Comparison of ENCODE assay signal across 1 cellular context in genomic region chr7:74478671-74479065, GRCh38.
TF ChIP-seq lines count a peak whose summit lies in the region.

No MANE protein-coding gene starts in this region.

TF ChIP-seq in K562, 482 proteins besides CTCF, POLR2A, EP300 and RAD21:
- no peak for TF ChIP-seq ARID4B (CRISPR knock-in tag; IDR thresholded peaks at IDR 0.05)
- TF ChIP-seq ZNF121 (CRISPR knock-in tag; conservative IDR thresholded peaks at IDR 0.05) = peak; percentile 97
- TF ChIP-seq ADNP (tag; IDR thresholded peaks at IDR 0.05) = no peak
- TF ChIP-seq NR1H2 (CRISPR knock-in tag; IDR thresholded peaks at IDR 0.05) = no peak
- TF ChIP-seq BRF1 (IDR thresholded peaks at IDR 0.05; ENCODE audit: borderline replicate concordance, extremely low read depth, insufficient read length) = no peak
- TF ChIP-seq ZNF277 (CRISPR knock-in tag; IDR thresholded peaks at IDR 0.05; ENCODE audit: borderline replicate concordance) = no peak
- TF ChIP-seq HNRNPL (IDR thresholded peaks at IDR 0.05; ENCODE audit: low read depth, low read length) = no peak
- TF ChIP-seq RBM25 (IDR thresholded peaks at IDR 0.05; ENCODE audit: low read depth, low read length, severe bottlenecking) = peak; percentile 44
- TF ChIP-seq ZBTB40 (IDR thresholded peaks at IDR 0.05) = no peak
- no peak for TF ChIP-seq ZBTB40 (CRISPR knock-in tag; IDR thresholded peaks at IDR 0.05)
- no peak for TF ChIP-seq RNF219 (CRISPR knock-in tag; IDR thresholded peaks at IDR 0.05)
- no peak for TF ChIP-seq ZNF436 (CRISPR knock-in tag; IDR thresholded peaks at IDR 0.05)
- TF ChIP-seq DDX20 (tag; IDR thresholded peaks at IDR 0.05; ENCODE audit: low read depth) = no peak
- TF ChIP-seq SMARCA4 (IDR thresholded peaks at IDR 0.05) = no peak
- TF ChIP-seq ZKSCAN3 (CRISPR knock-in tag; IDR thresholded peaks at IDR 0.05) = no peak
- no peak for TF ChIP-seq MCM5 (IDR thresholded peaks at IDR 0.05; ENCODE audit: low read depth)
- TF ChIP-seq ZNF347 (CRISPR knock-in tag; IDR thresholded peaks at IDR 0.05; ENCODE audit: low read depth) = no peak
- no peak for TF ChIP-seq ZBTB12 (CRISPR knock-in tag; IDR thresholded peaks at IDR 0.05)
- no peak for TF ChIP-seq TCF3 (CRISPR knock-in tag; IDR thresholded peaks at IDR 0.05)
- TF ChIP-seq TRIM28 (IDR thresholded peaks at IDR 0.05) = no peak
- TF ChIP-seq ELF4 (CRISPR knock-in tag; IDR thresholded peaks at IDR 0.05) = no peak
- TF ChIP-seq TOE1 (IDR thresholded peaks at IDR 0.05; ENCODE audit: borderline replicate concordance) = no peak
- no peak for TF ChIP-seq TOE1 (CRISPR knock-in tag; IDR thresholded peaks at IDR 0.05; ENCODE audit: borderline replicate concordance, low read depth)
- peak; percentile 75 for TF ChIP-seq BCOR (IDR thresholded peaks at IDR 0.05)
- TF ChIP-seq ZKSCAN8 (CRISPR knock-in tag; IDR thresholded peaks at IDR 0.05) = no peak
- no peak for TF ChIP-seq ZNF696 (CRISPR knock-in tag; conservative IDR thresholded peaks at IDR 0.05)
- TF ChIP-seq CBX2 (IDR thresholded peaks at IDR 0.05; ENCODE audit: insufficient read depth, low read length, poor library complexity, severe bottlenecking) = no peak
- no peak for TF ChIP-seq ZNF79 (CRISPR knock-in tag; IDR thresholded peaks at IDR 0.05; ENCODE audit: low read depth)
